ENCODE assay signal across 1 cellular context in genomic region chr5:150649108-150649827, GRCh38.
TF ChIP-seq lines count a peak whose summit lies in the region.

No MANE protein-coding gene starts in this region.

TF ChIP-seq in HepG2, 621 proteins besides CTCF, POLR2A, EP300 and RAD21:
- TF ChIP-seq TEAD3 (CRISPR knock-in tag; optimal IDR thresholded peaks at IDR 0.05; ENCODE audit: borderline replicate concordance) (no peak), YY1 (IDR thresholded peaks at IDR 0.05; ENCODE audit: insufficient read depth, insufficient replicate concordance, low read depth, low read length) (no peak), ZNF354B (CRISPR knock-in tag; IDR thresholded peaks at IDR 0.05) (no peak), ZNF878 (CRISPR knock-in tag; IDR thresholded peaks at IDR 0.05) (no peak), POGZ (CRISPR knock-in tag; IDR thresholded peaks at IDR 0.05) (no peak), ZNF782 (CRISPR knock-in tag; IDR thresholded peaks at IDR 0.05; ENCODE audit: borderline replicate concordance) (no peak), ZNF773 (CRISPR knock-in tag; IDR thresholded peaks at IDR 0.05; ENCODE audit: borderline replicate concordance) (no peak), KDM4B (CRISPR knock-in tag; IDR thresholded peaks at IDR 0.05) (no peak), HINFP (CRISPR knock-in tag; IDR thresholded peaks at IDR 0.05; ENCODE audit: low read depth) (no peak), ZFP36L2 (CRISPR knock-in tag; IDR thresholded peaks at IDR 0.05) (no peak), HNF4G (IDR thresholded peaks at IDR 0.05; ENCODE audit: borderline replicate concordance, low read depth, low read length) (no peak), HNF4G (CRISPR knock-in tag; IDR thresholded peaks at IDR 0.05; ENCODE audit: borderline replicate concordance, low read depth) (no peak), PHF5A (CRISPR knock-in tag; IDR thresholded peaks at IDR 0.05; ENCODE audit: low read depth, unreplicated experiment) (no peak), TP53 (CRISPR knock-in tag; conservative IDR thresholded peaks at IDR 0.05) (no peak)
